ENCODE assay signal across 31 cellular contexts in genomic region chr2:239717706-239718105, GRCh38.
DNase-seq lines count a peak whose midpoint lies in the region; ATAC-seq and TF ChIP-seq lines count a peak whose summit lies in the region.
"Had no signal": no experiment of that assay in that cellular context is flagged by ENCODE, and none has a peak within 500 bp of the region (broad histone marks: within the 10 kb centered on the region; RNA-seq: fewer than 3 reads in every experiment).

No MANE protein-coding gene starts in this region.

- H3K36me3 Mint-ChIP-seq in endodermal cell (ENCODE audit: low read depth) (no peaks in the 10 kb centered on the region), nephron (ENCODE audit: low read depth) (no peaks in the 10 kb centered on the region)
- H3K36me3 Mint-ChIP-seq: CD14-positive monocyte had no signal

- H3K27ac Mint-ChIP-seq in endodermal cell (no peak overlapping the region), nephron (peak overlapping the region in 2 of 3 experiments; percentile 5 to 33)
- H3K27ac Mint-ChIP-seq: activated CD4-positive, alpha-beta T cell treated with anti-CD3 and anti-CD28 coated beads, Interleukin-2, amount 10 ng/mL, durations not matched to agents 24 days and 14 days; activated naive CD8-positive, alpha-beta T cell treated with anti-CD3 and anti-CD28 coated beads, Interleukin-2, amount 10 ng/mL, durations not matched to agents 7 days and 5 days; CD14-positive monocyte; dendritic cell treated with granulocyte-macrophage colony-stimulating factor and Interleukin-4, amounts not matched to agents 40 ng/mL and 50 ng/mL, for 4 days had no signal

- 95 to 97% methylated on average over 21 to 22 of the region's 22 CpGs for WGBS in endodermal cell (ENCODE audit: insufficient coverage in 1 of 2, insufficient read length in 1 of 2), 2 experiments

- H3K27ac ChIP-seq in right atrium auricular region (no peak overlapping the region), endodermal cell (ENCODE audit: low read depth, low read length) (no peak overlapping the region), vagina (peak overlapping the region; percentile 46)
- H3K27ac ChIP-seq: ascending aorta, cardiac muscle cell, esophagus muscularis mucosa, pancreas, upper lobe of left lung, VCaP had no signal

- intact Hi-C loops in Right ventricle myocardium inferior (cut with DNase I): no loop called here
- intact Hi-C loops in vagina (cut with DNase I): no loop called here

- TF ChIP-seq POLR2A in vagina (IDR thresholded peaks at IDR 0.05): no peak

- H3K4me3 ChIP-seq in right atrium auricular region: no peak overlapping the region
- H3K4me3 ChIP-seq in endodermal cell (ENCODE audit: low read length): no peak overlapping the region
- H3K4me3 ChIP-seq in vagina: no peak overlapping the region
- H3K4me3 ChIP-seq: ascending aorta, cardiac muscle cell, esophagus muscularis mucosa, pancreas, upper lobe of left lung had no signal

- H3K4me1 Mint-ChIP-seq in endodermal cell (no peaks in the 10 kb centered on the region), nephron (peaks cover 25% of the 10 kb centered on the region)
- H3K4me1 Mint-ChIP-seq: activated CD4-positive, alpha-beta T cell treated with anti-CD3 and anti-CD28 coated beads, Interleukin-2, amount 10 ng/mL, durations not matched to agents 24 days and 14 days; activated naive CD8-positive, alpha-beta T cell treated with anti-CD3 and anti-CD28 coated beads, Interleukin-2, amount 10 ng/mL, durations not matched to agents 7 days and 5 days; CD14-positive monocyte had no signal

- peaks cover 0 to 16% of the 10 kb centered on the region in 2 donors for H3K9me3 ChIP-seq in right atrium auricular region
- peaks cover 17% of the 10 kb centered on the region for H3K9me3 ChIP-seq in endodermal cell (ENCODE audit: control insufficient read depth, low read length)
- H3K9me3 ChIP-seq in vagina: no peaks in the 10 kb centered on the region
- H3K9me3 ChIP-seq: Caco-2, pancreas had no signal

- DNase-seq in Right ventricle myocardium inferior (ENCODE audit: missing footprints) (peak; percentile 42), right atrium auricular region (ENCODE audit: low spot score) (no peak), endodermal cell (peak; percentile 36), vagina (ENCODE audit: extremely low spot score in 2 of 2) (no peak), NCI-H2171 (lab: John Stamatoyannopoulos, UW) (no peak), NCI-H226 (no peak)
- no peak for DNase-seq in activated CD4-positive, alpha-beta T cell treated with anti-CD3 and anti-CD28 coated beads for 48 hours
- DNase-seq: activated CD4-positive, alpha-beta T cell treated with anti-CD3 and anti-CD28 coated beads, Interleukin-2, amount 10 ng/mL, durations not matched to agents 24 days and 14 days; activated gamma-delta T cell treated with Interleukin-2 at 50 U/mL for 16 hours; activated naive CD8-positive, alpha-beta T cell treated with anti-CD3 and anti-CD28 coated beads, Interleukin-2, amount 10 ng/mL, durations not matched to agents 7 days and 5 days; activated T-cell treated with anti-CD3 and anti-CD28 coated beads, Interleukin-2, amount 50 U/mL, for 1 hour; DMS53; foreskin fibroblast; IMR-90; kidney; NCI-H146; NCI-H446; NCI-H748 treated with DMSO at 0.1 percent for 48 hours; SIG-M5; SW 1271; T1000 had no signal

- no peak overlapping the region for H3K9ac ChIP-seq in endodermal cell (ENCODE audit: extremely low read depth, low read length, poor library complexity, severe bottlenecking)

- peaks cover 20% of the 10 kb centered on the region for H3K9me3 Mint-ChIP-seq in endodermal cell
- H3K9me3 Mint-ChIP-seq in nephron: peaks cover 16% of the 10 kb centered on the region

- TF ChIP-seq CTCF in right atrium auricular region (IDR thresholded peaks at IDR 0.05): no peak
- no peak for TF ChIP-seq CTCF in endodermal cell (conservative IDR thresholded peaks at IDR 0.05)
- no peak for TF ChIP-seq CTCF in nephron (IDR thresholded peaks at IDR 0.05; ENCODE audit: unreplicated experiment in 3 of 3)
- no peak for TF ChIP-seq CTCF in vagina (IDR thresholded peaks at IDR 0.05)

- H3K4me1 ChIP-seq in right atrium auricular region (no peaks in the 10 kb centered on the region), endodermal cell (ENCODE audit: control insufficient read depth, insufficient read depth, low read length) (no peaks in the 10 kb centered on the region), vagina (peaks cover 19% of the 10 kb centered on the region)
- H3K4me1 ChIP-seq: ascending aorta, Caco-2, pancreas, upper lobe of left lung had no signal

- ATAC-seq in Right ventricle myocardium inferior: no peak
- ATAC-seq: pancreas had no signal

- no peaks in the 10 kb centered on the region for H3K27me3 ChIP-seq in right atrium auricular region
- H3K27me3 ChIP-seq in endodermal cell (ENCODE audit: control insufficient read depth, insufficient read depth, low read length, poor library complexity, severe bottlenecking): no peaks in the 10 kb centered on the region
- no peaks in the 10 kb centered on the region for H3K27me3 ChIP-seq in vagina
- H3K27me3 ChIP-seq: ascending aorta, cardiac muscle cell, esophagus muscularis mucosa, pancreas, upper lobe of left lung had no signal

- H3K4me3 Mint-ChIP-seq in endodermal cell: no peak overlapping the region
- H3K4me3 Mint-ChIP-seq in nephron: no peak overlapping the region
- H3K4me3 Mint-ChIP-seq: activated CD4-positive, alpha-beta T cell treated with anti-CD3 and anti-CD28 coated beads, Interleukin-2, amount 10 ng/mL, durations not matched to agents 24 days and 14 days; activated naive CD8-positive, alpha-beta T cell treated with anti-CD3 and anti-CD28 coated beads, Interleukin-2, amount 10 ng/mL, durations not matched to agents 7 days and 5 days; CD14-positive monocyte; dendritic cell treated with granulocyte-macrophage colony-stimulating factor and Interleukin-4, amounts not matched to agents 40 ng/mL and 50 ng/mL, for 4 days had no signal

- H3K36me3 ChIP-seq in right atrium auricular region (no peaks in the 10 kb centered on the region), endodermal cell (ENCODE audit: control insufficient read depth, insufficient read depth, low read length) (no peaks in the 10 kb centered on the region), vagina (no peaks in the 10 kb centered on the region)
- H3K36me3 ChIP-seq: ascending aorta, cardiac muscle cell, esophagus muscularis mucosa, pancreas, upper lobe of left lung had no signal

- H3K27me3 Mint-ChIP-seq in endodermal cell (ENCODE audit: insufficient read depth) (peaks cover under 1% of the 10 kb centered on the region), nephron (ENCODE audit: low read depth) (no peaks in the 10 kb centered on the region)
- H3K27me3 Mint-ChIP-seq: activated CD4-positive, alpha-beta T cell treated with anti-CD3 and anti-CD28 coated beads, Interleukin-2, amount 10 ng/mL, durations not matched to agents 24 days and 14 days had no signal

Comparison
In these comparisons a context has a peak if more than half of its experiments do, and no peak if none do; other contexts are left out.
1. DNase-seq: peak in Right ventricle myocardium inferior (single experiment) and endodermal cell (single experiment); none in right atrium auricular region (single experiment), vagina (0 of 2), NCI-H2171 (single experiment), activated CD4-positive, alpha-beta T cell treated with anti-CD3 and anti-CD28 coated beads for 48 hours (single experiment) and NCI-H226 (single experiment).